ENCODE assay signal across 1 cellular context in the genomic region with DNA sequence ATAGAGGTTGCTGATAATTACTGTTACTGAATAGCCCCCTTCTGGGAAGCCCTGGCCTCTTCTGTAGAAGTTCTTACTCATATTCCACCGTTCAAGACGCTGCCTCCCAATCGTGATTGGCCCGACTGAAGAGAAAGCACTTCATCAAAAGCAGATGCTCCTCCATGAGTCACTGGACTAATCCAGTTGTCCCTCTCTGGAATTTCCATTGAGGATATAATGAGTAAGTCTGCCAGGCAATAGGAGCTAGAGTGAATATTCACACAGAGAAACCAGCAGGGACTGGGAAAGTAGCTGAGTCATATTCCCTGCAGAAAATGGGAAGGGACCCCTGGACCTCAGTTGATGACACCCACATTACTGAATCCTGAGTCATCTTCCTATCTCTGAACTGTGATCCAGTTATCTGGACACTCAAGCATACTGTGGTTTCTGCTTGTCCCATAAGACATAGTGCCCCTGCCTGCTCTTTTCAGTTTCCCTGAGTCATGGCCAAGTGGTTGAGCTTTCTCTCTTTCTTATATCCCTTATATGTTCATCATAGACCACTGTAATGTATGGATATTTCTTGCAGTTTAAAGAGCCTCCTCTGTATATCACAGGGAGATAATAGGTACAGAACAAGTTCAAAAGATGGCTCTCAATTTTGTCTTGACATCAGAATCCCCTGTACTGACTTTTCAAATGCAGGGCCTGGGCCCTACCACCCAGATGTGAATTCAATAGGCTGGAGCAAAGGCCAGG.
TF ChIP-seq lines count a peak whose summit lies in the region.

No MANE protein-coding gene starts in this region.

TF ChIP-seq in K562, 482 proteins besides CTCF, POLR2A, EP300 and RAD21 (continued from another document and continues in another):
- TF ChIP-seq PBX2 (CRISPR knock-in tag; IDR thresholded peaks at IDR 0.05; ENCODE audit: low read depth) (no peak), PBX2 (tag; conservative IDR thresholded peaks at IDR 0.05; ENCODE audit: low read depth) (peak; percentile 79), THRB (CRISPR knock-in tag; conservative IDR thresholded peaks at IDR 0.05) (no peak), NCOA4 (IDR thresholded peaks at IDR 0.05; ENCODE audit: partially characterized antibody) (no peak), XRCC5 (IDR thresholded peaks at IDR 0.05; ENCODE audit: low read depth, low read length) (no peak), ZNF699 (CRISPR knock-in tag; IDR thresholded peaks at IDR 0.05; ENCODE audit: insufficient replicate concordance) (no peak), ZZZ3 (IDR thresholded peaks at IDR 0.05) (no peak), ZNF764 (CRISPR knock-in tag; IDR thresholded peaks at IDR 0.05; ENCODE audit: low read depth) (no peak), NFE2L1 (tag; IDR thresholded peaks at IDR 0.05; ENCODE audit: borderline replicate concordance, low read depth) (peak; percentile 92), MYC (IDR thresholded peaks at IDR 0.05; ENCODE audit: low read depth, low read length) (0 out of 2 replicates have a peak, but pooled peaks have one; percentile 4), MYC (CRISPR knock-in tag; IDR thresholded peaks at IDR 0.05; ENCODE audit: borderline replicate concordance, low read depth) (no peak), KLF1 (tag; IDR thresholded peaks at IDR 0.05) (no peak), SMARCB1 (IDR thresholded peaks at IDR 0.05; ENCODE audit: insufficient read length, low read depth) (peak; percentile 93), ADNP (tag; IDR thresholded peaks at IDR 0.05) (no peak), RBM34 (IDR thresholded peaks at IDR 0.05; ENCODE audit: borderline replicate concordance, insufficient read depth, low read length) (no peak), SNAPC5 (CRISPR knock-in tag; IDR thresholded peaks at IDR 0.05) (no peak), CEBPG (CRISPR knock-in tag; IDR thresholded peaks at IDR 0.05) (no peak), CEBPG (tag; conservative IDR thresholded peaks at IDR 0.05 in 1 of 2, IDR thresholded peaks at IDR 0.05 in 1 of 2) (no peak), RHOXF2B (CRISPR knock-in tag; conservative IDR thresholded peaks at IDR 0.05) (no peak), HNRNPUL1 (IDR thresholded peaks at IDR 0.05; ENCODE audit: low read length) (no peak), ZNF274 (IDR thresholded peaks at IDR 0.05; ENCODE audit: borderline replicate concordance, low read depth, low read length) (no peak), ZNF277 (CRISPR knock-in tag; IDR thresholded peaks at IDR 0.05; ENCODE audit: borderline replicate concordance) (no peak), SMARCA4 (IDR thresholded peaks at IDR 0.05) (peak; percentile 99), ZKSCAN3 (CRISPR knock-in tag; IDR thresholded peaks at IDR 0.05) (no peak), YY1 (IDR thresholded peaks at IDR 0.05; ENCODE audit: borderline replicate concordance in 1 of 3, control insufficient read depth in 1 of 3, extremely low read depth in 1 of 3, insufficient read depth in 3 of 3, insufficient read length in 1 of 3, insufficient replicate concordance in 2 of 3, low read depth in 1 of 3, low read length in 2 of 3) (no peak), NFRKB (IDR thresholded peaks at IDR 0.05; ENCODE audit: low read depth) (no peak), TFE3 (CRISPR knock-in tag; IDR thresholded peaks at IDR 0.05) (no peak), SETDB1 (IDR thresholded peaks at IDR 0.05; ENCODE audit: low read length) (no peak), ZNF561 (CRISPR knock-in tag; conservative IDR thresholded peaks at IDR 0.05) (no peak), SNIP1 (IDR thresholded peaks at IDR 0.05; ENCODE audit: low read depth) (no peak), ZNF239 (CRISPR knock-in tag; IDR thresholded peaks at IDR 0.05) (no peak), ZNF444 (CRISPR knock-in tag; IDR thresholded peaks at IDR 0.05) (no peak), ZNF445 (CRISPR knock-in tag; IDR thresholded peaks at IDR 0.05; ENCODE audit: low read depth) (no peak), ZNF143 (CRISPR knock-in tag; IDR thresholded peaks at IDR 0.05) (no peak), NFATC3 (IDR thresholded peaks at IDR 0.05) (0 out of 2 replicates have a peak, but pooled peaks have one; percentile 59), ZNF324 (CRISPR knock-in tag; IDR thresholded peaks at IDR 0.05) (no peak), ZNF124 (CRISPR knock-in tag; IDR thresholded peaks at IDR 0.05) (no peak), CHD2 (IDR thresholded peaks at IDR 0.05; ENCODE audit: low read depth, low read length) (no peak), SRSF3 (IDR thresholded peaks at IDR 0.05; ENCODE audit: insufficient read depth, low read length) (no peak), FOXO4 (CRISPR knock-in tag; IDR thresholded peaks at IDR 0.05) (no peak), CCAR2 (IDR thresholded peaks at IDR 0.05; ENCODE audit: low read depth, low read length) (no peak), SMAD2 (IDR thresholded peaks at IDR 0.05; ENCODE audit: low read depth, low read length) (no peak)
- TF ChIP-seq, protein P1, sequence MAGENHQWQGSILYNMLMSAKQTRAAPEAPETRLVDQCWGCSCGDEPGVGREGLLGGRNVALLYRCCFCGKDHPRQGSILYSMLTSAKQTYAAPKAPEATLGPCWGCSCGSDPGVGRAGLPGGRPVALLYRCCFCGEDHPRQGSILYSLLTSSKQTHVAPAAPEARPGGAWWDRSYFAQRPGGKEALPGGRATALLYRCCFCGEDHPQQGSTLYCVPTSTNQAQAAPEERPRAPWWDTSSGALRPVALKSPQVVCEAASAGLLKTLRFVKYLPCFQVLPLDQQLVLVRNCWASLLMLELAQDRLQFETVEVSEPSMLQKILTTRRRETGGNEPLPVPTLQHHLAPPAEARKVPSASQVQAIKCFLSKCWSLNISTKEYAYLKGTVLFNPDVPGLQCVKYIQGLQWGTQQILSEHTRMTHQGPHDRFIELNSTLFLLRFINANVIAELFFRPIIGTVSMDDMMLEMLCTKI (IDR thresholded peaks at IDR 0.05; ENCODE audit: partially characterized antibody) = no peak
- TF ChIP-seq, protein P2, sequence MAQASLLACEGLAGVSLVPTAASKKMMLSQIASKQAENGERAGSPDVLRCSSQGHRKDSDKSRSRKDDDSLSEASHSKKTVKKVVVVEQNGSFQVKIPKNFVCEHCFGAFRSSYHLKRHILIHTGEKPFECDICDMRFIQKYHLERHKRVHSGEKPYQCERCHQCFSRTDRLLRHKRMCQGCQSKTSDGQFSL (CRISPR knock-in tag; IDR thresholded peaks at IDR 0.05) = no peak
- TF ChIP-seq, protein P2 (tag; IDR thresholded peaks at IDR 0.05) = no peak
